In the genomic region with DNA sequence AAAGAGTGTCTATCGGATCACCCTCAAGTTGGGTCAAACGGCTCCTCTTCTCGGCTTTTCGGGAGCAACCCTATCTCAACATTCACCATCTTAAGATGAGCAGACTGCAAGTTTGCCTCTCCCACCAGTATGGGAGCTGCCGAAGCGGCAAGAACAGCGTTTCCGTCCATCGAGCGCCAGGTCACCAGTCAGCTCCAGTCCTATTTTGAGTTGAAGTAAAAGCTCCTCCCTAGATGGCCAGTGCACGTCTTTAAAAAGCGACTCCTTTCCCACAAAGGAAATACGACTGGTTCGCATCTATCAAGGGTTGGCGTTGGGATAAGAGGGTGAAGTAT, we compare ENCODE assay signal across 8 cellular contexts. TPM values are rescaled to one million over a fixed set of nuclear protein-coding genes. Genes with fewer than 3 reads are reported as not detected.
DNase-seq lines count a peak whose midpoint lies in the region; ATAC-seq and TF ChIP-seq lines count a peak whose summit lies in the region.

No MANE protein-coding gene starts in this region.

- no peak overlapping the region for H3K27ac ChIP-seq in iPS DF 6.9 (ENCODE audit: low read length)
- H3K27ac ChIP-seq in spleen: peak overlapping the region; percentile 90 to 97 (median 94)

- H3K4me3 ChIP-seq in iPS DF 6.9 (ENCODE audit: low read length): peak overlapping the region; percentile 89; the same call in 1 of the 2 replicates
- peak overlapping the region; percentile 77 to 99 (median 98) for H3K4me3 ChIP-seq in spleen

- intact Hi-C loops in spleen (cut with DNase I; ENCODE audit: low total_unique reads): no loop called here

- no peak for TF ChIP-seq CTCF in spleen (IDR thresholded peaks at IDR 0.05 in 8 of 11, conservative IDR thresholded peaks at IDR 0.05 in 3 of 11)

- H3K4me1 ChIP-seq in iPS DF 6.9 (ENCODE audit: control insufficient read depth, insufficient read depth, low read length) (0 out of 2 replicates have a peak, but pooled peaks cover 1% of the 10 kb centered on the region), spleen (peaks cover 18 to 54% (median 47%) of the 10 kb centered on the region in 6 donors)

- H3K27me3 Mint-ChIP-seq in IgD-negative memory B cell: peaks cover 2% of the 10 kb centered on the region

- H3K27ac Mint-ChIP-seq in IgD-negative memory B cell: peak overlapping the region; percentile 90 to 100 (median 99)
- H3K27ac Mint-ChIP-seq in activated naive CD4-positive, alpha-beta T cell treated with anti-CD3 and anti-CD28 coated beads, Interleukin-2, amount 50 U/mL, for 72 hours: peak overlapping the region; percentile 93 to 98

- H3K4me1 Mint-ChIP-seq in IgD-negative memory B cell: peaks cover 19 to 34% (median 20%) of the 10 kb centered on the region in 3 donors

- peak overlapping the region; percentile 93 to 99 (median 98) for H3K4me3 Mint-ChIP-seq in IgD-negative memory B cell

- H3K27me3 ChIP-seq in iPS DF 6.9 (ENCODE audit: control insufficient read depth, insufficient read depth, low read length) (no peaks in the 10 kb centered on the region), spleen (replicated peaks in 1 of 7) (no peaks in the 10 kb centered on the region)

- peak; percentile 76 for ATAC-seq in GM18498 (IDR thresholded peaks at IDR 0.05; ENCODE audit: unreplicated experiment)
- peak; percentile 71 for ATAC-seq in GM21576 (IDR thresholded peaks at IDR 0.05; ENCODE audit: unreplicated experiment)
- peak; percentile 79 to 82 for ATAC-seq in activated naive CD4-positive, alpha-beta T cell treated with anti-CD3 and anti-CD28 coated beads, Interleukin-2, amount 50 U/mL, for 72 hours

- H3K36me3 Mint-ChIP-seq in IgD-negative memory B cell: no peaks in the 10 kb centered on the region
- peaks cover 26 to 27% of the 10 kb centered on the region in 2 donors for H3K36me3 Mint-ChIP-seq in activated naive CD4-positive, alpha-beta T cell treated with anti-CD3 and anti-CD28 coated beads, Interleukin-2, amount 50 U/mL, for 72 hours

- H3K9me3 ChIP-seq in iPS DF 6.9 (ENCODE audit: control insufficient read depth, insufficient read depth, low read length): no peaks in the 10 kb centered on the region
- no peaks in the 10 kb centered on the region for H3K9me3 ChIP-seq in spleen

- peak in 1 of 3 donors; percentile 7 for TF ChIP-seq POLR2A in spleen (IDR thresholded peaks at IDR 0.05)

- H3K9me3 Mint-ChIP-seq in IgD-negative memory B cell: no peaks in the 10 kb centered on the region
- no peaks in the 10 kb centered on the region for H3K9me3 Mint-ChIP-seq in activated naive CD4-positive, alpha-beta T cell treated with anti-CD3 and anti-CD28 coated beads, Interleukin-2, amount 50 U/mL, for 72 hours

- peak in 1 of 2 donors; percentile 56 for DNase-seq in activated naive CD4-positive, alpha-beta T cell treated with anti-CD3 and anti-CD28 coated beads, Interleukin-2, amount 50 U/mL, for 72 hours (ENCODE audit: low spot score in 2 of 2)
- DNase-seq in iPS DF 6.9 (ENCODE audit: low read depth, low spot score): no peak
- DNase-seq in spleen: peak; percentile 90
- no peak for DNase-seq in superior temporal gyrus (ENCODE audit: extremely low spot score)
- no peak for DNase-seq in NCI-H69 (lab: John Stamatoyannopoulos, UW)

- no CpG with 5 or more reads among the region's 15 CpGs for WGBS in iPS DF 6.9 (ENCODE audit: insufficient coverage, insufficient read length)
- 0 to 8% (median 1%) methylated on average over 15 of the region's 15 CpGs for WGBS in spleen, 5 donors

- no peaks in the 10 kb centered on the region for H3K36me3 ChIP-seq in iPS DF 6.9 (ENCODE audit: control insufficient read depth, insufficient read depth, low read length)
- H3K36me3 ChIP-seq in spleen: no peaks in the 10 kb centered on the region

RNA-seq across cellular contexts. Expression of a gene that starts 0.4 kb away (rescaled TPM):
- polyA plus RNA-seq in IgD-negative memory B cell (114 TPM), spleen (10 to 100 TPM; 29.7 to 31.0 (median 31.0) TPM)
- 100 to 1,000 TPM; 142 to 183 TPM for total RNA-seq in activated naive CD4-positive, alpha-beta T cell treated with anti-CD3 and anti-CD28 coated beads, Interleukin-2, amount 50 U/mL, for 72 hours
- total RNA-seq in spleen: 100 to 1,000 TPM in 5 of 7 donors, 10 to 100 TPM in 2; 73.4 to 130 (median 105) TPM

RNA-seq across cellular contexts. Expression of a gene that starts 37.5 kb away (rescaled TPM):
- polyA plus RNA-seq in IgD-negative memory B cell (not detected), spleen (under 1 TPM in 1 of 3 donors, not detected in 2; 0.04 TPM)
- total RNA-seq in activated naive CD4-positive, alpha-beta T cell treated with anti-CD3 and anti-CD28 coated beads, Interleukin-2, amount 50 U/mL, for 72 hours: not detected
- under 1 TPM in 3 of 7 donors, not detected in 4; 0.33 to 0.64 (median 0.51) TPM for total RNA-seq in spleen
